In genomic region chr7:6188395-6188794, GRCh38 we compare ENCODE assay signal across 23 cellular contexts.
"Had no signal": no experiment of that assay in that cellular context is flagged by ENCODE, and none has a peak within 500 bp of the region (broad histone marks: within the 10 kb centered on the region; RNA-seq: fewer than 3 reads in every experiment).

No MANE protein-coding gene starts in this region.

- H3K27me3 ChIP-seq: SJCRH30 had no signal

- H3K4me3 Mint-ChIP-seq: T-cell had no signal

- DNase-seq: IMR-90, Kasumi-1, MM.1S, NCI-H1092 treated with DMSO at 0.1 percent for 48 hours, NCI-H1436, NCI-H187, NCI-H2029, NCI-H2081 treated with DMSO at 0.1 percent for 48 hours, NCI-H2171, NCI-H226, NCI-H446, NCI-H510A, NCI-H524 treated with DMSO at 0.1 percent for 48 hours, NCI-H69, NCI-H774, SHP77, SJCRH30, SW 1271, T-cell had no signal

- H3K9ac ChIP-seq: KMS-11 had no signal

- H3K4me1 ChIP-seq: SJCRH30 had no signal

- H3K4me1 Mint-ChIP-seq: T-cell had no signal

- H3K4me2 ChIP-seq: KMS-11 had no signal

- ATAC-seq: K562, Panc1, T-cell had no signal

- H3K27ac ChIP-seq: KMS-11, RWPE1, SJCRH30 had no signal

- H3K27me3 Mint-ChIP-seq: T-cell had no signal

- H3K27ac Mint-ChIP-seq: T-cell had no signal

- H3K4me3 ChIP-seq: K562, SJCRH30 had no signal

- H3K9me3 ChIP-seq: SJCRH30 had no signal

- H3K36me3 ChIP-seq: SJCRH30 had no signal

- H3K9me3 Mint-ChIP-seq: T-cell had no signal
